In the genomic region with DNA sequence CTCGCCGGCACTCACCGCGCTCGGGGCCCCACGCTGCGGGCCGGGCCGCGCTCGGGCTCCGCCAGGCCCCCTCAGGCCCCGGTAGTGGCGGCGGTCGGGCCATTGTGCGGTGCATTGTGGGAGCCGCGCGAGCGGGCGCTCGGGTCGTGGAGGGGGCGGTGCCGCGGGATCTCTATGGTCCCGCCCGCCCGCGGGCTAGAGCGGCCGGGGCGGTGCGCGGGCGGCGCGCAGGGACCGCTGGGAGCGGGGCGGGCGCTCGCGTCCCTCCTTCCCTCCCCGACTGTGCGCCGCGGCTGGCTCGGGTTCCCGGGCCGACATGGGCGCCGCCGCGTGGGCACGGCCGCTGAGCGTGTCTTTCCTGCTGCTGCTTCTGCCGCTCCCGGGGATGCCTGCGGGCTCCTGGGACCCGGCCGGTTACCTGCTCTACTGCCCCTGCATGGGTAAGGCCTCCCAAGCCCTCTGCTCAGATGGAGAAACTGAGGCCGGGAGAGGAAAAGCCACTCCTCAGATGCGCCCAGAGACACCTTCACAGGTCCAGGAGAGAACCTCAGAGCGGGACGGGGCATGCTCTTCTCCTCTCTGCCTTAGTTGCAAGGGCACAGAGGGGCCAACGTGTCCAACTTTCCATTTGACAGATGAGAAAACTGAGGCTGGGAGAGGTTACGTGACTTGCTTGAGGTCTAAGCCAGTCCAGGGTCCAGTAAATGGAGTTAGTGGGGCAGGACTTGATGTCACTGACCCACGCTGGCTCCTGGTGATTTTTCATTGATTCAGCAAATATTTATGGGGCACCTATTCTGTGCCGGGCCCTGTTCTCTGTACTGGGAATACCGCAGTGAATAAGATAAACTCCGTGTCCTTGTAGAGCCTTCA, we compare ENCODE assay signal across 8 cellular contexts. TPM values are rescaled to one million over a fixed set of nuclear protein-coding genes. Genes with fewer than 3 reads are reported as not detected.
DNase-seq lines count a peak whose midpoint lies in the region; ATAC-seq and TF ChIP-seq lines count a peak whose summit lies in the region.

PLAGL2 (minus strand) TSS at position 118 of the 873 bp plus-strand sequence. CDS start 5,565 bp downstream, outside the sequence.
POFUT1 (plus strand) TSS at position 255 of the 873 bp plus-strand sequence; CDS start at position 317, 62 bp downstream.

- H3K9me3 Mint-ChIP-seq in activated T-helper 1 cell treated with anti-CD3 and anti-CD28 coated beads, Interleukin-12 subunit alpha, Interleukin-12 subunit beta, Interleukin-2, Interleukin-4 antibody, amounts not matched to agents 30 ng/mL and 10 ng/mL and 1 ng/mL, durations not matched to agents 14 hours and 24 hours and 36 hours = no peaks in the 10 kb centered on the region
- no peaks in the 10 kb centered on the region for H3K9me3 Mint-ChIP-seq in natural killer cell treated with Interleukin-12 subunit alpha and Interleukin-12 subunit beta and Interleukin-15 and Interleukin-18, amount 100 ng/mL, for 72 hours

- peaks cover 70% of the 10 kb centered on the region for H3K36me3 Mint-ChIP-seq in activated T-helper 1 cell treated with anti-CD3 and anti-CD28 coated beads, Interleukin-12 subunit alpha, Interleukin-12 subunit beta, Interleukin-2, Interleukin-4 antibody, amounts not matched to agents 30 ng/mL and 10 ng/mL and 1 ng/mL, durations not matched to agents 14 hours and 24 hours and 36 hours (ENCODE audit: low read depth)
- H3K36me3 Mint-ChIP-seq in natural killer cell treated with Interleukin-12 subunit alpha and Interleukin-12 subunit beta and Interleukin-15 and Interleukin-18, amount 100 ng/mL, for 72 hours = peaks cover 26% of the 10 kb centered on the region

- H3K4me1 Mint-ChIP-seq in activated T-helper 1 cell treated with anti-CD3 and anti-CD28 coated beads, Interleukin-12 subunit alpha, Interleukin-12 subunit beta, Interleukin-2, Interleukin-4 antibody, amounts not matched to agents 30 ng/mL and 10 ng/mL and 1 ng/mL, durations not matched to agents 14 hours and 24 hours and 36 hours (ENCODE audit: low read depth) = peaks cover 81% of the 10 kb centered on the region
- peaks cover 59 to 80% of the 10 kb centered on the region in 2 donors for H3K4me1 Mint-ChIP-seq in natural killer cell treated with Interleukin-12 subunit alpha and Interleukin-12 subunit beta and Interleukin-15 and Interleukin-18, amount 100 ng/mL, for 72 hours (ENCODE audit: low read depth in 2 of 2)

- H3K27ac Mint-ChIP-seq in activated T-helper 1 cell treated with anti-CD3 and anti-CD28 coated beads, Interleukin-12 subunit alpha, Interleukin-12 subunit beta, Interleukin-2, Interleukin-4 antibody, amounts not matched to agents 30 ng/mL and 10 ng/mL and 1 ng/mL, durations not matched to agents 14 hours and 24 hours and 36 hours = peak within 1 kb of the TSS; percentile 93
- H3K27ac Mint-ChIP-seq in natural killer cell treated with Interleukin-12 subunit alpha and Interleukin-12 subunit beta and Interleukin-15 and Interleukin-18, amount 100 ng/mL, for 72 hours = peak within 1 kb of the TSS; percentile 96 to 99

- ATAC-seq in GM21737 (IDR thresholded peaks at IDR 0.05; ENCODE audit: unreplicated experiment) = peak; percentile 89
- peak; percentile 98 to 99 for ATAC-seq in natural killer cell treated with Interleukin-12 subunit alpha and Interleukin-12 subunit beta and Interleukin-15 and Interleukin-18, amount 100 ng/mL, for 72 hours

- peak within 1 kb of the TSS; percentile 100 for H3K4me3 Mint-ChIP-seq in activated T-helper 1 cell treated with anti-CD3 and anti-CD28 coated beads, Interleukin-12 subunit alpha, Interleukin-12 subunit beta, Interleukin-2, Interleukin-4 antibody, amounts not matched to agents 30 ng/mL and 10 ng/mL and 1 ng/mL, durations not matched to agents 14 hours and 24 hours and 36 hours
- H3K4me3 Mint-ChIP-seq in natural killer cell treated with Interleukin-12 subunit alpha and Interleukin-12 subunit beta and Interleukin-15 and Interleukin-18, amount 100 ng/mL, for 72 hours = peak within 1 kb of the TSS; percentile 100

- H3K27me3 Mint-ChIP-seq in activated T-helper 1 cell treated with anti-CD3 and anti-CD28 coated beads, Interleukin-12 subunit alpha, Interleukin-12 subunit beta, Interleukin-2, Interleukin-4 antibody, amounts not matched to agents 30 ng/mL and 10 ng/mL and 1 ng/mL, durations not matched to agents 14 hours and 24 hours and 36 hours (ENCODE audit: insufficient read depth) = no peaks in the 10 kb centered on the region
- no peaks in the 10 kb centered on the region for H3K27me3 Mint-ChIP-seq in natural killer cell treated with Interleukin-12 subunit alpha and Interleukin-12 subunit beta and Interleukin-15 and Interleukin-18, amount 100 ng/mL, for 72 hours

- intact Hi-C loops in activated T-helper 1 cell treated with anti-CD3 and anti-CD28 coated beads, Interleukin-12 subunit alpha, Interleukin-12 subunit beta, Interleukin-2, Interleukin-4 antibody, amounts not matched to agents 30 ng/mL and 10 ng/mL and 1 ng/mL, durations not matched to agents 14 hours and 24 hours and 36 hours (cut with micrococcal nuclease) = loop anchor here (1.0 to 10.0 kb wide), 9 partner anchors 24 to 1904 kb away; partner anchors contain the start of genes ASXL1, EIF2S2, KIF3B and PDRG1

- peak within 1 kb of the TSS; percentile 100 for H3K4me3 ChIP-seq in fibroblast of mammary gland (ENCODE audit: control insufficient read depth, low read depth, low read length)

- TF ChIP-seq CTCF in fibroblast of mammary gland (conservative IDR thresholded peaks at IDR 0.05; ENCODE audit: control insufficient read depth, insufficient read depth, low read depth, low read length) = no peak

- peak; percentile 87 for DNase-seq in EH (ENCODE audit: low read depth)
- DNase-seq in KG1 (lab: John Stamatoyannopoulos, UW) = peak; percentile 77
- DNase-seq in RKO (ENCODE audit: low spot score) = peak; percentile 91
- DNase-seq in activated T-helper 1 cell treated with anti-CD3 and anti-CD28 coated beads, Interleukin-12 subunit alpha, Interleukin-12 subunit beta, Interleukin-2, Interleukin-4 antibody, amounts not matched to agents 30 ng/mL and 10 ng/mL and 1 ng/mL, durations not matched to agents 14 hours and 24 hours and 36 hours (ENCODE audit: low spot score) = peak; percentile 90
- DNase-seq in fibroblast of mammary gland (ENCODE audit: low read depth) = peak; percentile 78
- peak; percentile 94 for DNase-seq in natural killer cell treated with Interleukin-12 subunit alpha and Interleukin-12 subunit beta and Interleukin-15 and Interleukin-18, amount 100 ng/mL, for 72 hours (ENCODE audit: low spot score)
- DNase-seq in stimulated activated naive CD4-positive, alpha-beta T cell treated with Interleukin-2 at 50 U/mL for 16 hours (lab: John Stamatoyannopoulos, UW) = peak; percentile 88

RNA-seq across cellular contexts. Expression of gene PLAGL2, which starts in this region (rescaled TPM):
- total RNA-seq in activated T-helper 1 cell treated with anti-CD3 and anti-CD28 coated beads, Interleukin-12 subunit alpha, Interleukin-12 subunit beta, Interleukin-2, Interleukin-4 antibody, amounts not matched to agents 30 ng/mL and 10 ng/mL and 1 ng/mL, durations not matched to agents 14 hours and 24 hours and 36 hours = 123 and 126 TPM in 2 replicates
- total RNA-seq in natural killer cell treated with Interleukin-12 subunit alpha and Interleukin-12 subunit beta and Interleukin-15 and Interleukin-18, amount 100 ng/mL, for 72 hours = 10 to 100 TPM; 32.8 to 39.4 TPM

RNA-seq across cellular contexts. Expression of gene POFUT1, which starts in this region (rescaled TPM):
- 69.0 and 73.0 TPM in 2 replicates for total RNA-seq in activated T-helper 1 cell treated with anti-CD3 and anti-CD28 coated beads, Interleukin-12 subunit alpha, Interleukin-12 subunit beta, Interleukin-2, Interleukin-4 antibody, amounts not matched to agents 30 ng/mL and 10 ng/mL and 1 ng/mL, durations not matched to agents 14 hours and 24 hours and 36 hours
- total RNA-seq in natural killer cell treated with Interleukin-12 subunit alpha and Interleukin-12 subunit beta and Interleukin-15 and Interleukin-18, amount 100 ng/mL, for 72 hours = 10 to 100 TPM; 36.6 to 50.0 TPM

Comparison
In these comparisons a context has a peak if more than half of its experiments do, and no peak if none do; other contexts are left out.
1. Peak in every context shown above with its lines: DNase-seq, ATAC-seq and H3K4me3 ChIP-seq.